ENCODE assay signal across 21 cellular contexts in the genomic region with DNA sequence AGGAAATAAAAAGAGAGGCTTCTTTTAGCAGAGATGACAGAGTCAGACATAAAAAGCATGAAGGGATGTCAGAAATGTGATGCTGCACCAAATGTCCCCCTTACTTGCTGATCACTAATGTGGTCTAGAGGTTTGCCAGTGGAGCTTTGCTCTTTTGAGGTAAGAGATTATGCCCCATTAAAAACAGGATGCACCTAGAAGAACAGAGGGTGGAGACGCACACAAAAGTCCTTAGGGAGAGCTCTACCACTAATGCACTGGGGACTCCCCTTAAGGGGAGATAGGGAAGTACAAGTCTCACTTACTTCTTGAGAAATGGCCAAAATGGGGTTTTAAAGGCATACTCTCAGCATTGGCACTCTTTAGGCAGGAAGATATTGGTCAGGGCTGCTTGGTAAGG.
A peak's percentile ranks its signal among the peaks of the same experiment; 100 is the strongest.
DNase-seq lines count a peak whose midpoint lies in the region; ATAC-seq, FAIRE-seq and TF ChIP-seq lines count a peak whose summit lies in the region.
"Had no signal": no experiment of that assay in that cellular context is flagged by ENCODE, and none has a peak within 500 bp of the region (broad histone marks: within the 10 kb centered on the region; RNA-seq: fewer than 3 reads in every experiment).

No MANE protein-coding gene starts in this region.

- no peaks in the 10 kb centered on the region for H3K27me3 ChIP-seq in BLaER1
- H3K27me3 ChIP-seq: right atrium auricular region had no signal

- peak overlapping the region; percentile 25; the same call in 1 of the 2 replicates for H3K4me2 ChIP-seq in BLaER1

- H4K20me1 ChIP-seq in BLaER1 = no peaks in the 10 kb centered on the region

- H3K4me1 ChIP-seq in BLaER1 = peaks cover 8% of the 10 kb centered on the region

- H3K36me3 ChIP-seq in BLaER1 = no peaks in the 10 kb centered on the region
- H3K36me3 ChIP-seq: right atrium auricular region had no signal

- TF ChIP-seq CTCF in GM12874 (IDR thresholded peaks at IDR 0.05; ENCODE audit: insufficient read depth, low read depth, low read length) (peak; percentile 1; the same call in 1 of the 2 replicates), D721Med (IDR thresholded peaks at IDR 0.05; ENCODE audit: insufficient read depth, missing control alignments) (no peak)

- H3K27ac ChIP-seq in BLaER1 = no peak overlapping the region
- H3K27ac ChIP-seq: right atrium auricular region had no signal

- DNase-seq in MV-4-11 (lab: John Stamatoyannopoulos, UW) (peak; percentile 34), germinal center (ENCODE audit: low spot score) (peak; percentile 45), D721Med (ENCODE audit: insufficient read length, low spot score) (no peak), RKO (ENCODE audit: low spot score) (no peak)
- DNase-seq: activated CD4-positive, alpha-beta T cell treated with anti-CD3 and anti-CD28 coated beads, Interleukin-2, amount 50 U/mL, for 4 hours; activated naive CD4-positive, alpha-beta T cell treated with anti-CD3 and anti-CD28 coated beads for 36 hours; activated T-cell treated with anti-CD3 and anti-CD28 coated beads for 4 hours; GF-D8; HCEC 1CT; hippocampal formation; kidney glomerular epithelial cell; NCI-H2081; NCI-H524 treated with DMSO at 0.1 percent for 48 hours; OCI-M1; substantia nigra had no signal

- H3K4me3 ChIP-seq in BLaER1 = no peak overlapping the region
- H3K4me3 ChIP-seq: right atrium auricular region had no signal

- no peak overlapping the region for H3K9ac ChIP-seq in BLaER1

- no peaks in the 10 kb centered on the region for H3K9me3 ChIP-seq in BLaER1
- H3K9me3 ChIP-seq: right atrium auricular region had no signal

- ATAC-seq in GM21619 (IDR thresholded peaks at IDR 0.05; ENCODE audit: unreplicated experiment) = no peak
- ATAC-seq in GM21423 (IDR thresholded peaks at IDR 0.05; ENCODE audit: unreplicated experiment) = no peak

- FAIRE-seq in D721Med (lab: Jason Lieb, UNC) = no peak
- FAIRE-seq: HTR-8/SVneo had no signal

Comparison
In these comparisons a context has a peak if more than half of its experiments do, and no peak if none do; other contexts are left out.
1. DNase-seq: peak in MV-4-11 (single experiment) and germinal center (single experiment); none in D721Med (single experiment) and RKO (single experiment).